16 cellular contexts compared by ENCODE assay signal in genomic region chr3:143276592-143276991, GRCh38.
DNase-seq lines count a peak whose midpoint lies in the region; ATAC-seq and TF ChIP-seq lines count a peak whose summit lies in the region.
"Had no signal": no experiment of that assay in that cellular context is flagged by ENCODE, and none has a peak within 500 bp of the region (broad histone marks: within the 10 kb centered on the region; RNA-seq: fewer than 3 reads in every experiment).

No MANE protein-coding gene starts in this region.

- H3K9me3 Mint-ChIP-seq in activated T-helper 2 cell treated with anti-CD3 and anti-CD28 coated beads, Interferon-gamma antibody, Interleukin-2, Interleukin-4, amounts not matched to agents 10 μg/mL and 5 μg/mL and 100 μg/mL, durations not matched to agents 14 hours and 24 hours and 36 hours, result peaks cover 4% of the 10 kb centered on the region
- peaks cover 0 to 3% (median 0%) of the 10 kb centered on the region in 3 donors for H3K9me3 Mint-ChIP-seq in T-cell
- peaks cover 0 to 3% (median 0%) of the 10 kb centered on the region in 9 donors for H3K9me3 Mint-ChIP-seq in naive thymus-derived CD8-positive, alpha-beta T cell
- H3K9me3 Mint-ChIP-seq: memory B cell had no signal

- ATAC-seq in GM18505 (IDR thresholded peaks at IDR 0.05; ENCODE audit: unreplicated experiment), result peak; percentile 86
- peak; percentile 54 for ATAC-seq in GM19468 (IDR thresholded peaks at IDR 0.05; ENCODE audit: extremely low read depth, unreplicated experiment)
- peak; percentile 88 for ATAC-seq in HG03039 (IDR thresholded peaks at IDR 0.05; ENCODE audit: unreplicated experiment)
- no peak for ATAC-seq in T-cell (replicated peaks in 1 of 4)
- no peak for ATAC-seq in naive thymus-derived CD8-positive, alpha-beta T cell

- H3K36me3 Mint-ChIP-seq in activated T-helper 2 cell treated with anti-CD3 and anti-CD28 coated beads, Interferon-gamma antibody, Interleukin-2, Interleukin-4, amounts not matched to agents 10 μg/mL and 5 μg/mL and 100 μg/mL, durations not matched to agents 14 hours and 24 hours and 36 hours (ENCODE audit: low read depth), result no peaks in the 10 kb centered on the region
- H3K36me3 Mint-ChIP-seq in T-cell, result peaks cover 7% of the 10 kb centered on the region
- peaks cover 0 to 7% (median 0%) of the 10 kb centered on the region in 3 donors for H3K36me3 Mint-ChIP-seq in naive thymus-derived CD8-positive, alpha-beta T cell

- POLR2A ChIA-PET in T-cell (lab: Charles Lee), result interaction anchor here in 1 of 2 donors (0.7 kb wide), 1 partner anchor 13 kb away, joined by 4 read pairs; no protein-coding TSS in a partner anchor
- POLR2A ChIA-PET in naive thymus-derived CD8-positive, alpha-beta T cell (lab: Charles Lee), result no interaction called here

- TF ChIP-seq EP300 in tibial nerve (IDR thresholded peaks at IDR 0.05), result no peak

- H3K9me3 ChIP-seq in tibial nerve, result no peaks in the 10 kb centered on the region
- H3K9me3 ChIP-seq: prostate gland had no signal

- peak overlapping the region; percentile 5 for H3K27ac Mint-ChIP-seq in activated T-helper 2 cell treated with anti-CD3 and anti-CD28 coated beads, Interferon-gamma antibody, Interleukin-2, Interleukin-4, amounts not matched to agents 10 μg/mL and 5 μg/mL and 100 μg/mL, durations not matched to agents 14 hours and 24 hours and 36 hours
- H3K27ac Mint-ChIP-seq in T-cell, result no peak overlapping the region
- no peak overlapping the region for H3K27ac Mint-ChIP-seq in naive thymus-derived CD8-positive, alpha-beta T cell
- H3K27ac Mint-ChIP-seq: memory B cell had no signal

- H3K4me1 ChIP-seq in tibial nerve, result no peaks in the 10 kb centered on the region
- H3K4me1 ChIP-seq: prostate gland had no signal

- H3K4me1 Mint-ChIP-seq in activated T-helper 2 cell treated with anti-CD3 and anti-CD28 coated beads, Interferon-gamma antibody, Interleukin-2, Interleukin-4, amounts not matched to agents 10 μg/mL and 5 μg/mL and 100 μg/mL, durations not matched to agents 14 hours and 24 hours and 36 hours (ENCODE audit: low read depth), result peaks cover 18% of the 10 kb centered on the region
- peaks cover 10 to 11% (median 11%) of the 10 kb centered on the region in 3 donors for H3K4me1 Mint-ChIP-seq in T-cell
- peaks cover 0 to 41% (median 29%) of the 10 kb centered on the region in 4 donors for H3K4me1 Mint-ChIP-seq in naive thymus-derived CD8-positive, alpha-beta T cell

- H3K36me3 ChIP-seq in tibial nerve, result no peaks in the 10 kb centered on the region
- H3K36me3 ChIP-seq: prostate gland had no signal

- DNase-seq in activated T-helper 2 cell treated with anti-CD3 and anti-CD28 coated beads, Interferon-gamma antibody, Interleukin-2, Interleukin-4, amounts not matched to agents 10 μg/mL and 5 μg/mL and 100 μg/mL, durations not matched to agents 14 hours and 24 hours and 36 hours (ENCODE audit: low spot score), result no peak
- no peak for DNase-seq in stimulated activated CD4-positive, alpha-beta T cell treated with anti-CD3 and anti-CD28 coated beads, Interleukin-4, amount 100 ng/mL, for 4 hours
- DNase-seq in tibial nerve (ENCODE audit: low spot score in 2 of 2) (no peak), T-cell (no peak)
- DNase-seq in naive thymus-derived CD8-positive, alpha-beta T cell, result no peak
- DNase-seq: activated CD4-positive, alpha-beta T cell treated with anti-CD3 and anti-CD28 coated beads, Interleukin-2, amount 50 U/mL, for 48 hours; anterior cingulate cortex; NCI-H510A treated with DMSO at 0.1 percent for 48 hours had no signal

- no peak overlapping the region for H3K4me3 ChIP-seq in tibial nerve
- H3K4me3 ChIP-seq: BLaER1 treated with 17β-estradiol and CSF1 and Interleukin-3, amounts not matched to agents 10 nM and 100 nM; hepatocyte; prostate gland; SK-N-MC had no signal

- CTCF ChIA-PET in T-cell (lab: Charles Lee), result no interaction called here

- H3K27me3 Mint-ChIP-seq in activated T-helper 2 cell treated with anti-CD3 and anti-CD28 coated beads, Interferon-gamma antibody, Interleukin-2, Interleukin-4, amounts not matched to agents 10 μg/mL and 5 μg/mL and 100 μg/mL, durations not matched to agents 14 hours and 24 hours and 36 hours (ENCODE audit: low read depth), result no peaks in the 10 kb centered on the region
- H3K27me3 Mint-ChIP-seq in T-cell, result no peaks in the 10 kb centered on the region
- no peaks in the 10 kb centered on the region for H3K27me3 Mint-ChIP-seq in naive thymus-derived CD8-positive, alpha-beta T cell
- H3K27me3 Mint-ChIP-seq: memory B cell had no signal

- no peak overlapping the region for H3K27ac ChIP-seq in tibial nerve
- H3K27ac ChIP-seq: BLaER1 treated with 17β-estradiol and CSF1 and Interleukin-3, amounts not matched to agents 10 nM and 100 nM; hepatocyte; prostate gland; SK-N-MC had no signal

- H3K4me3 Mint-ChIP-seq in activated T-helper 2 cell treated with anti-CD3 and anti-CD28 coated beads, Interferon-gamma antibody, Interleukin-2, Interleukin-4, amounts not matched to agents 10 μg/mL and 5 μg/mL and 100 μg/mL, durations not matched to agents 14 hours and 24 hours and 36 hours (ENCODE audit: low read depth), result no peak overlapping the region
- H3K4me3 Mint-ChIP-seq in T-cell, result no peak overlapping the region
- H3K4me3 Mint-ChIP-seq in naive thymus-derived CD8-positive, alpha-beta T cell, result no peak overlapping the region
- H3K4me3 Mint-ChIP-seq: memory B cell had no signal

- no peak for TF ChIP-seq POLR2A in GM18505 (IDR thresholded peaks at IDR 0.05; ENCODE audit: borderline replicate concordance, extremely low read depth, insufficient read depth, insufficient read length)
- no peak for TF ChIP-seq POLR2A in tibial nerve (IDR thresholded peaks at IDR 0.05)

- no peak for TF ChIP-seq CTCF in tibial nerve (IDR thresholded peaks at IDR 0.05)

- H3K27me3 ChIP-seq in tibial nerve, result no peaks in the 10 kb centered on the region
- H3K27me3 ChIP-seq: BLaER1 treated with 17β-estradiol and CSF1 and Interleukin-3, amounts not matched to agents 10 nM and 100 nM; hepatocyte had no signal

- intact Hi-C loops in activated T-helper 2 cell treated with anti-CD3 and anti-CD28 coated beads, Interferon-gamma antibody, Interleukin-2, Interleukin-4, amounts not matched to agents 10 μg/mL and 5 μg/mL and 100 μg/mL, durations not matched to agents 14 hours and 24 hours and 36 hours (cut with micrococcal nuclease), result loop anchor here (2.0 to 5.0 kb wide), 2 partner anchors 18 to 154 kb away; no protein-coding TSS in a partner anchor

Comparison
In these comparisons a context has a peak if more than half of its experiments do, and no peak if none do; other contexts are left out.
1. ATAC-seq: peak in GM18505 (single experiment), GM19468 (single experiment) and HG03039 (single experiment); none in T-cell (0 of 4) and naive thymus-derived CD8-positive, alpha-beta T cell (0 of 2).